28 cellular contexts compared by ENCODE assay signal in the genomic region with DNA sequence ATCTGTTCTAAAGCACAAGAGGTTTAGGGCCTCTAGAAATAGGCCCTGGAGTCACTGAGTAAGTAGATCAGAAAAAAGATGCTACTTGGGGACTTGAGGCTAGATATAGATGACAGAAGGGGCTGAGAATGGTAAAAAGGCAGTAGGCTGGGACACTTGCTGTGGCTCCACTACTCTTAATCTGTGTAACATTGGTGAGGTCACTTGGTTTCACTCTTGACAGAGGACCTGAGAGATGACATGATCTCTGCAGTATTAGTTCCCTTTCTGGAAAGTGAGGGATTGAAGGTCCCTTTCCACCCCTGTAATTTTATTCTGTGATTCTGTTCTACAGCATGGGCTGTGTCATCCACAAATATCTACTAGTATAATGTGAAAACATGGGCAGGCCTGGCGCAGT.
"Had no signal": no experiment of that assay in that cellular context is flagged by ENCODE, and none has a peak within 500 bp of the region (broad histone marks: within the 10 kb centered on the region; RNA-seq: fewer than 3 reads in every experiment).

No MANE protein-coding gene starts in this region.

- H3K4me3 Mint-ChIP-seq: activated B cell treated with CpG ODN at 0.5 μM for 24 hours; activated CD8-positive, alpha-beta T cell treated with anti-CD3 and anti-CD28 coated beads for 36 hours; activated naive CD4-positive, alpha-beta T cell treated with anti-CD3 and anti-CD28 coated beads for 36 hours; activated naive CD8-positive, alpha-beta T cell treated with anti-CD3 and anti-CD28 coated beads for 36 hours; activated T-helper 1 cell treated with anti-CD3 and anti-CD28 coated beads, Interleukin-12 subunit alpha, Interleukin-12 subunit beta, Interleukin-2, Interleukin-4 antibody, amounts not matched to agents 30 ng/mL and 10 ng/mL and 1 ng/mL, durations not matched to agents 14 hours and 24 hours and 36 hours; endodermal cell; natural killer cell; neural progenitor cell; stimulated activated naive CD8-positive, alpha-beta T cell treated with anti-CD3 and anti-CD28 coated beads, Interleukin-15, Interleukin-2, amounts not matched to agents 100 ng/mL and 50 ng/mL, for 24 hours had no signal

- ATAC-seq: activated CD8-positive, alpha-beta T cell treated with anti-CD3 and anti-CD28 coated beads for 36 hours; body of pancreas; esophagus mucosa; foreskin keratinocyte; heart right ventricle; left lung; lower lobe of right lung; natural killer cell had no signal

- H3K27ac ChIP-seq: adrenal gland, body of pancreas, cardiac muscle cell, foreskin keratinocyte, heart right ventricle, left lung, lower lobe of right lung, neural progenitor cell, right atrium auricular region, upper lobe of left lung, vagina had no signal

- H3K4me1 ChIP-seq: adrenal gland, body of pancreas, foreskin keratinocyte, left lung, lower lobe of right lung, neural progenitor cell, right atrium auricular region, vagina had no signal

- H3K9me3 Mint-ChIP-seq: activated B cell treated with CpG ODN at 0.5 μM for 24 hours; activated CD8-positive, alpha-beta T cell treated with anti-CD3 and anti-CD28 coated beads for 36 hours; activated naive CD4-positive, alpha-beta T cell treated with anti-CD3 and anti-CD28 coated beads for 36 hours; activated naive CD8-positive, alpha-beta T cell treated with anti-CD3 and anti-CD28 coated beads for 36 hours; activated T-helper 1 cell treated with anti-CD3 and anti-CD28 coated beads, Interleukin-12 subunit alpha, Interleukin-12 subunit beta, Interleukin-2, Interleukin-4 antibody, amounts not matched to agents 30 ng/mL and 10 ng/mL and 1 ng/mL, durations not matched to agents 14 hours and 24 hours and 36 hours; endodermal cell; natural killer cell; neural progenitor cell; stimulated activated naive CD8-positive, alpha-beta T cell treated with anti-CD3 and anti-CD28 coated beads, Interleukin-15, Interleukin-2, amounts not matched to agents 100 ng/mL and 50 ng/mL, for 24 hours had no signal

- H3K4me3 ChIP-seq: adrenal gland, body of pancreas, cardiac muscle cell, heart right ventricle, left lung, lower lobe of right lung, neural progenitor cell, right atrium auricular region, upper lobe of left lung, vagina had no signal

- H3K27me3 Mint-ChIP-seq: activated B cell treated with CpG ODN at 0.5 μM for 24 hours; activated CD8-positive, alpha-beta T cell treated with anti-CD3 and anti-CD28 coated beads for 36 hours; activated naive CD8-positive, alpha-beta T cell treated with anti-CD3 and anti-CD28 coated beads for 36 hours; stimulated activated naive CD8-positive, alpha-beta T cell treated with anti-CD3 and anti-CD28 coated beads, Interleukin-15, Interleukin-2, amounts not matched to agents 100 ng/mL and 50 ng/mL, for 24 hours had no signal

- H3K27ac Mint-ChIP-seq: activated B cell treated with CpG ODN at 0.5 μM for 24 hours; activated CD8-positive, alpha-beta T cell treated with anti-CD3 and anti-CD28 coated beads for 36 hours; activated naive CD4-positive, alpha-beta T cell treated with anti-CD3 and anti-CD28 coated beads for 36 hours; activated naive CD8-positive, alpha-beta T cell treated with anti-CD3 and anti-CD28 coated beads for 36 hours; activated T-helper 1 cell treated with anti-CD3 and anti-CD28 coated beads, Interleukin-12 subunit alpha, Interleukin-12 subunit beta, Interleukin-2, Interleukin-4 antibody, amounts not matched to agents 30 ng/mL and 10 ng/mL and 1 ng/mL, durations not matched to agents 14 hours and 24 hours and 36 hours; endodermal cell; natural killer cell; neural progenitor cell; stimulated activated naive CD8-positive, alpha-beta T cell treated with anti-CD3 and anti-CD28 coated beads, Interleukin-15, Interleukin-2, amounts not matched to agents 100 ng/mL and 50 ng/mL, for 24 hours had no signal

- H3K27me3 ChIP-seq: adrenal gland, body of pancreas, cardiac muscle cell, foreskin keratinocyte, heart right ventricle, left lung, neural progenitor cell, right atrium auricular region, upper lobe of left lung, vagina had no signal

- H3K4me1 Mint-ChIP-seq: activated B cell treated with CpG ODN at 0.5 μM for 24 hours; activated naive CD8-positive, alpha-beta T cell treated with anti-CD3 and anti-CD28 coated beads for 36 hours; endodermal cell; natural killer cell; neural progenitor cell had no signal

- H3K9me3 ChIP-seq: adrenal gland, body of pancreas, heart right ventricle, left lung, lower lobe of right lung, right atrium auricular region, upper lobe of left lung, vagina had no signal

- DNase-seq: activated B cell treated with CpG ODN at 0.5 μM for 24 hours; activated CD4-positive, alpha-beta T cell treated with anti-CD3 and anti-CD28 coated beads, Interleukin-2, amount 50 U/mL, for 1 hour; activated CD8-positive, alpha-beta T cell treated with anti-CD3 and anti-CD28 coated beads for 36 hours; activated effector memory CD4-positive, alpha-beta T cell treated with anti-CD3 and anti-CD28 coated beads, Interleukin-2, amount 50 U/mL, for 16 hours; activated naive CD4-positive, alpha-beta T cell treated with anti-CD3 and anti-CD28 coated beads for 36 hours; activated naive CD8-positive, alpha-beta T cell treated with anti-CD3 and anti-CD28 coated beads for 36 hours; activated T-cell treated with anti-CD3 and anti-CD28 coated beads for 4 hours; adrenal gland; aorta; body of pancreas; cortex of kidney; endodermal cell; foreskin keratinocyte; heart right ventricle; left lung; lower lobe of right lung; mesenchymal stem cell; natural killer cell; occipital lobe; substantia nigra; upper lobe of left lung had no signal
